10 cellular contexts compared by ENCODE assay signal in the genomic region with DNA sequence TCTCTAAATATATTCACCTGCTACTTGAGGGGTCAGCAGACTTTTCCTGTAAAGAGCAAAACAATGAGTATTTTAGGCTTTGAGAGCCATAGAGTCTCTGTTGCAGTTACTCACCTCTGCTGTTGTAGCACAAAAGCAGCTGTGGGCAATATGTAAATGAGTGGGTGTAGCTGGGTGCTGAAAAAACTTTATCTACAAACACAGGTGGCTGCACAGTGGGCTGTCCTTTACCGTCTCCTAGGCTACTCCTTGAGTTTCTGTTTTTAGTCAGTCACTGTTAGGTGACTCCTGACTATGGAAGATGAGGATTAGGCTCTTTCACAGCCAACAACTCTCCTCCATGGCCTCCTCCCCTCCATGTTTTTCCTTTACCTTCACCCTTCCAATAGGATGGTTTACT.
DNase-seq lines count a peak whose midpoint lies in the region; ATAC-seq and TF ChIP-seq lines count a peak whose summit lies in the region.
"Had no signal": no experiment of that assay in that cellular context is flagged by ENCODE, and none has a peak within 500 bp of the region (broad histone marks: within the 10 kb centered on the region; RNA-seq: fewer than 3 reads in every experiment).

No MANE protein-coding gene starts in this region.

- intact Hi-C loops in spleen (cut with DNase I; ENCODE audit: low total_unique reads), result no loop called here

- WGBS in spleen, 5 donors, result 17 to 47% (median 38%) methylated on average over 1 of the region's 1 CpG

- H3K27ac ChIP-seq in spleen, result peak overlapping the region in 6 of 8 donors; percentile 38 to 77 (median 58)

- peak; percentile 5 for DNase-seq in activated CD4-positive, alpha-beta T cell treated with anti-CD3 and anti-CD28 coated beads for 48 hours
- DNase-seq in activated CD4-positive, alpha-beta T cell treated with anti-CD3 and anti-CD28 coated beads, Interleukin-2, amount 50 U/mL, for 48 hours, result no peak
- DNase-seq in OCI-M1 (lab: John Stamatoyannopoulos, UW) (peak; percentile 40), spleen (no peak), dermis blood vessel endothelial cell (no peak), MG63 (no peak)
- DNase-seq: activated CD4-positive, alpha-beta memory T cell treated with anti-CD3 and anti-CD28 coated beads, Interleukin-2, amount 10 ng/mL, durations not matched to agents 7 days and 5 days; Right ventricle myocardium superior had no signal

- H3K4me3 ChIP-seq in spleen (peak overlapping the region in 2 of 8 donors; percentile 6 to 7), MG63 (no peak overlapping the region)

- TF ChIP-seq POLR2A in spleen (IDR thresholded peaks at IDR 0.05), result no peak

- no peak for TF ChIP-seq CTCF in spleen (IDR thresholded peaks at IDR 0.05 in 8 of 11, conservative IDR thresholded peaks at IDR 0.05 in 3 of 11)

- H3K9me3 ChIP-seq in spleen (no peaks in the 10 kb centered on the region), MG63 (no peaks in the 10 kb centered on the region)

- H3K36me3 ChIP-seq in spleen (no peaks in the 10 kb centered on the region), MG63 (no peaks in the 10 kb centered on the region)

- peaks cover 0 to 31% (median 17%) of the 10 kb centered on the region in 6 donors for H3K4me1 ChIP-seq in spleen

- H3K27me3 ChIP-seq in spleen (replicated peaks in 1 of 7) (no peaks in the 10 kb centered on the region), MG63 (no peaks in the 10 kb centered on the region)

- ATAC-seq in HG02973 (IDR thresholded peaks at IDR 0.05; ENCODE audit: unreplicated experiment), result peak; percentile 69
- no peak for ATAC-seq in GM21619 (IDR thresholded peaks at IDR 0.05; ENCODE audit: unreplicated experiment)

Comparison
In these comparisons a context has a peak if more than half of its experiments do, and no peak if none do; other contexts are left out.
1. DNase-seq: peak in activated CD4-positive, alpha-beta T cell treated with anti-CD3 and anti-CD28 coated beads for 48 hours (single experiment) and OCI-M1 (single experiment); none in activated CD4-positive, alpha-beta T cell treated with anti-CD3 and anti-CD28 coated beads, Interleukin-2, amount 50 U/mL, for 48 hours (0 of 2), spleen (single experiment), dermis blood vessel endothelial cell (single experiment) and MG63 (single experiment).